In genomic region chr2:42569116-42569711, GRCh38 we compare ENCODE assay signal across 8 cellular contexts. TPM values are rescaled to one million over a fixed set of nuclear protein-coding genes. Genes with fewer than 3 reads are reported as not detected.
DNase-seq lines count a peak whose midpoint lies in the region; ATAC-seq and TF ChIP-seq lines count a peak whose summit lies in the region.

No MANE protein-coding gene starts in this region.

- ATAC-seq in GM19452 (IDR thresholded peaks at IDR 0.05; ENCODE audit: unreplicated experiment) (peak; percentile 12), HG02973 (IDR thresholded peaks at IDR 0.05; ENCODE audit: unreplicated experiment) (no peak)

- no peaks in the 10 kb centered on the region for H3K9me3 ChIP-seq in osteoblast (ENCODE audit: low read depth, low read length)

- H3K4me1 ChIP-seq in osteoblast (ENCODE audit: insufficient read depth, low read length) = peaks cover 12% of the 10 kb centered on the region

- peak overlapping the region; percentile 83 for H2AFZ ChIP-seq in osteoblast (ENCODE audit: low read length)

- CTCF ChIA-PET in activated naive CD4-positive, alpha-beta T cell treated with anti-CD3 and anti-CD28 coated beads, Interleukin-2, amount 10 ng/mL, durations not matched to agents 7 days and 5 days (lab: Charles Lee) = interaction anchor here (1.2 to 1.4 kb wide), 2 partner anchors 23 to 94 kb away, joined by 3 to 4 read pairs; no protein-coding TSS in a partner anchor

- peak; percentile 13 to 57 for DNase-seq in NCI-H2081 (lab: John Stamatoyannopoulos, UW)
- DNase-seq in activated naive CD4-positive, alpha-beta T cell treated with anti-CD3 and anti-CD28 coated beads, Interleukin-2, amount 10 ng/mL, durations not matched to agents 7 days and 5 days = peak; percentile 45
- DNase-seq in glutamatergic neuron = no peak
- peak; percentile 94 for DNase-seq in osteoblast (ENCODE audit: insufficient read length, low spot score, missing footprints)
- DNase-seq in NOMO-1 treated with DMSO at 0.1 percent for 48 hours (lab: John Stamatoyannopoulos, UW; ENCODE audit: unreplicated experiment) = no peak

- no peaks in the 10 kb centered on the region for H3K9me3 Mint-ChIP-seq in activated naive CD4-positive, alpha-beta T cell treated with anti-CD3 and anti-CD28 coated beads, Interleukin-2, amount 10 ng/mL, durations not matched to agents 7 days and 5 days
- peaks cover 3% of the 10 kb centered on the region for H3K9me3 Mint-ChIP-seq in glutamatergic neuron (ENCODE audit: unreplicated experiment)

- peaks cover 7% of the 10 kb centered on the region for H3K36me3 ChIP-seq in osteoblast (ENCODE audit: insufficient read depth, low read length)

- H3K4me1 Mint-ChIP-seq in activated naive CD4-positive, alpha-beta T cell treated with anti-CD3 and anti-CD28 coated beads, Interleukin-2, amount 10 ng/mL, durations not matched to agents 7 days and 5 days = peaks cover 32% of the 10 kb centered on the region
- peaks cover 3% of the 10 kb centered on the region for H3K4me1 Mint-ChIP-seq in glutamatergic neuron (ENCODE audit: low read depth, unreplicated experiment)

- H3K27me3 ChIP-seq in osteoblast (ENCODE audit: insufficient read depth, low read length) = no peaks in the 10 kb centered on the region

- H4K20me1 ChIP-seq in osteoblast (ENCODE audit: insufficient read depth, low read length) = no peaks in the 10 kb centered on the region

- TF ChIP-seq CTCF in C4-2B (conservative IDR thresholded peaks at IDR 0.05) (no peak), glutamatergic neuron (IDR thresholded peaks at IDR 0.05; ENCODE audit: partially characterized antibody, unreplicated experiment) (no peak), osteoblast (IDR thresholded peaks at IDR 0.05; ENCODE audit: extremely low read depth, low read depth, low read length) (no peak)

- H3K36me3 Mint-ChIP-seq in activated naive CD4-positive, alpha-beta T cell treated with anti-CD3 and anti-CD28 coated beads, Interleukin-2, amount 10 ng/mL, durations not matched to agents 7 days and 5 days = peaks cover 15% of the 10 kb centered on the region
- H3K36me3 Mint-ChIP-seq in glutamatergic neuron (ENCODE audit: unreplicated experiment) = no peaks in the 10 kb centered on the region

- peaks cover 9% of the 10 kb centered on the region for H3K27me3 Mint-ChIP-seq in activated naive CD4-positive, alpha-beta T cell treated with anti-CD3 and anti-CD28 coated beads, Interleukin-2, amount 10 ng/mL, durations not matched to agents 7 days and 5 days
- H3K27me3 Mint-ChIP-seq in glutamatergic neuron (ENCODE audit: unreplicated experiment) = peaks cover 8% of the 10 kb centered on the region

- H3K4me3 Mint-ChIP-seq in activated naive CD4-positive, alpha-beta T cell treated with anti-CD3 and anti-CD28 coated beads, Interleukin-2, amount 10 ng/mL, durations not matched to agents 7 days and 5 days = peak overlapping the region; percentile 99
- H3K4me3 Mint-ChIP-seq in glutamatergic neuron (ENCODE audit: unreplicated experiment) = peak overlapping the region; percentile 92

- H3K79me2 ChIP-seq in osteoblast (ENCODE audit: insufficient read depth, low read length) = peaks cover 12% of the 10 kb centered on the region

- peak overlapping the region; percentile 87 for H3K4me2 ChIP-seq in osteoblast (ENCODE audit: insufficient read depth, low read length)

- H3K4me3 ChIP-seq in osteoblast (ENCODE audit: insufficient read depth, low read length) = peak overlapping the region; percentile 80

- peak overlapping the region; percentile 93 for H3K27ac Mint-ChIP-seq in activated naive CD4-positive, alpha-beta T cell treated with anti-CD3 and anti-CD28 coated beads, Interleukin-2, amount 10 ng/mL, durations not matched to agents 7 days and 5 days
- H3K27ac Mint-ChIP-seq in glutamatergic neuron (ENCODE audit: unreplicated experiment) = peak overlapping the region; percentile 86

- H3K27ac ChIP-seq in C4-2B (peak overlapping the region; percentile 85), osteoblast (ENCODE audit: low read depth, low read length) (no peak overlapping the region)

RNA-seq across cellular contexts. Expression of gene MTA3, which starts 0.8 kb away (rescaled TPM):
- total RNA-seq in glutamatergic neuron (ENCODE audit: unreplicated experiment) = 64.1 TPM
- total RNA-seq in osteoblast = 29.3 and 33.3 TPM in 2 replicates

Comparison
In these comparisons a context has a peak if more than half of its experiments do, and no peak if none do; other contexts are left out.
1. DNase-seq: peak in NCI-H2081 (2 of 2), activated naive CD4-positive, alpha-beta T cell treated with anti-CD3 and anti-CD28 coated beads, Interleukin-2, amount 10 ng/mL, durations not matched to agents 7 days and 5 days (single experiment) and osteoblast (single experiment); none in glutamatergic neuron (single experiment) and NOMO-1 treated with DMSO at 0.1 percent for 48 hours (single experiment).